14 cellular contexts compared by ENCODE assay signal in the genomic region with DNA sequence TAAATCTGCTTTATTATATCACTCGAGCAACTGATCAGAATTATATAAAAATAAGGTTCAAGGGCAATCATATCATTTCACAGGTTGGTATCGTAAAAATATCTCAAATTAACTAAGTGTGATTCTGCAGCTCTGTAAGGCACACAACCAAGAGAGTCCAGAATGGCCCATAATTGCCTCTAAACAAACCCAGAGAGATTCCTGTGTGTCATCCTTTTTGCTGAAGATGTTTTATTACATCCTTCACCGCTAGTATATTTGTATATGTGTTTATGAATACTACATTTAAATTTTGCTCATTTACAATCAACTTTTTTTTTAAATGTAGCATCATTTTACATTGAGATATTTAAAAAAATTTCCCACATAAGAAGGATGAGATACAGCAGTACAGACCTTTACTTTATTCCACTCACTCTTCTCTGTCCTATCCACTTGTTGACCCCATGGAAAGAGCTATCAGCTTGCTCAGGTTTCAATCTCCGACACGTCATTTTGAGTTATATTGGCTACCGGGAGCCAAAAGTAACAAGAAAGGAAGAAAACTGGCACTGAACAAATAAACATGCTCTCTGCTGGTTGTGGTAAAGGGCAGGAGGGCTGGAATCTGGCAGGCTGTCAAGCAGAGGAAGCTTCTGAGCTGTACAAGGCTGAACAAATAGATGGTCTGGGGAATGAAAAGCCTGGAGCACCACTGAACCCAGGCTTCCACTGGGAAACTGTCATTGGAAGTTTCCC. TPM values are rescaled to one million over a fixed set of nuclear protein-coding genes. Genes with fewer than 3 reads are reported as not detected.
DNase-seq lines count a peak whose midpoint lies in the region; ATAC-seq, FAIRE-seq and TF ChIP-seq lines count a peak whose summit lies in the region.
"Had no signal": no experiment of that assay in that cellular context is flagged by ENCODE, and none has a peak within 500 bp of the region (broad histone marks: within the 10 kb centered on the region; RNA-seq: fewer than 3 reads in every experiment).

No MANE protein-coding gene starts in this region.

- H3K4me3 ChIP-seq in Panc1 (ENCODE audit: low read depth in 2 of 2, low read length in 2 of 2) (no peak overlapping the region), retinal pigment epithelial cell (ENCODE audit: low read length) (no peak overlapping the region)

- H3K36me3 ChIP-seq in Panc1 (ENCODE audit: control insufficient read depth, insufficient read depth, low read length), result no peaks in the 10 kb centered on the region

- TF ChIP-seq CTCF in Panc1 (IDR thresholded peaks at IDR 0.05), result no peak
- TF ChIP-seq CTCF in retinal pigment epithelial cell (conservative IDR thresholded peaks at IDR 0.05; ENCODE audit: low read depth, low read length), result no peak
- TF ChIP-seq CTCF in progenitor cell of endocrine pancreas (IDR thresholded peaks at IDR 0.05; ENCODE audit: unreplicated experiment), result no peak

- CTCF ChIA-PET in Panc1 (lab: Charles Lee), result interaction anchor here (0.7 kb wide), 1 partner anchor 61 kb away, joined by 3 read pairs; no protein-coding TSS in a partner anchor

- H3K9me3 Mint-ChIP-seq in progenitor cell of endocrine pancreas (ENCODE audit: low read depth), result no peaks in the 10 kb centered on the region
- no peaks in the 10 kb centered on the region for H3K9me3 Mint-ChIP-seq in activated T-cell treated with anti-CD3 and anti-CD28 coated beads, Interleukin-2, amount 50 U/mL, for 24 hours
- H3K9me3 Mint-ChIP-seq: activated naive CD8-positive, alpha-beta T cell treated with anti-CD3 and anti-CD28 coated beads for 36 hours; stimulated activated naive B cell treated with anti-CD40 and anti-IgM and Interleukin-4, amounts not matched to agents 10 μg/mL and 1 μg/mL and 100 μg/mL, for 72 hours had no signal

- no peak overlapping the region for H3K27ac ChIP-seq in Panc1 (ENCODE audit: low read length)

- no TSS peak for BruUV-seq in Panc1 (replicated peaks; lab: Mats Ljungman, UMichigan)

- FAIRE-seq in HTR-8/SVneo (lab: Jason Lieb, UNC), result peak; percentile 76
- FAIRE-seq: frontal cortex, H1 had no signal

- no peaks in the 10 kb centered on the region for H3K9me3 ChIP-seq in Panc1 (ENCODE audit: control insufficient read depth, insufficient read depth, low read depth, low read length)

- intact Hi-C loops in Panc1 (cut with micrococcal nuclease; ENCODE audit: unreplicated experiment), result no loop called here

- ATAC-seq in Panc1, result peak; percentile 90
- ATAC-seq: stimulated activated naive B cell treated with anti-CD40 and anti-IgM and Interleukin-4, amounts not matched to agents 10 μg/mL and 1 μg/mL and 100 μg/mL, for 72 hours had no signal

- no peaks in the 10 kb centered on the region for H3K36me3 Mint-ChIP-seq in progenitor cell of endocrine pancreas (ENCODE audit: insufficient read depth)
- H3K36me3 Mint-ChIP-seq in activated T-cell treated with anti-CD3 and anti-CD28 coated beads, Interleukin-2, amount 50 U/mL, for 24 hours (ENCODE audit: low read depth), result no peaks in the 10 kb centered on the region
- H3K36me3 Mint-ChIP-seq: activated naive CD8-positive, alpha-beta T cell treated with anti-CD3 and anti-CD28 coated beads for 36 hours; stimulated activated naive B cell treated with anti-CD40 and anti-IgM and Interleukin-4, amounts not matched to agents 10 μg/mL and 1 μg/mL and 100 μg/mL, for 72 hours had no signal

- H3K27ac Mint-ChIP-seq in progenitor cell of endocrine pancreas, result no peak overlapping the region
- H3K27ac Mint-ChIP-seq in activated T-cell treated with anti-CD3 and anti-CD28 coated beads, Interleukin-2, amount 50 U/mL, for 24 hours, result no peak overlapping the region
- H3K27ac Mint-ChIP-seq: activated naive CD8-positive, alpha-beta T cell treated with anti-CD3 and anti-CD28 coated beads for 36 hours; stimulated activated naive B cell treated with anti-CD40 and anti-IgM and Interleukin-4, amounts not matched to agents 10 μg/mL and 1 μg/mL and 100 μg/mL, for 72 hours had no signal

- peaks cover 13% of the 10 kb centered on the region for H3K4me1 ChIP-seq in Panc1 (ENCODE audit: control insufficient read depth, insufficient read depth, low read length)

- in situ Hi-C loops in Panc1 (cut with HindIII; ENCODE audit: low pct_unique_long_range_greater_than_20kb, low sequenced_read_pairs), result no loop called here

- no peaks in the 10 kb centered on the region for H3K4me1 Mint-ChIP-seq in progenitor cell of endocrine pancreas (ENCODE audit: low read depth)
- peaks cover 13% of the 10 kb centered on the region for H3K4me1 Mint-ChIP-seq in activated T-cell treated with anti-CD3 and anti-CD28 coated beads, Interleukin-2, amount 50 U/mL, for 24 hours (ENCODE audit: low read depth)
- H3K4me1 Mint-ChIP-seq: activated naive CD8-positive, alpha-beta T cell treated with anti-CD3 and anti-CD28 coated beads for 36 hours; stimulated activated naive B cell treated with anti-CD40 and anti-IgM and Interleukin-4, amounts not matched to agents 10 μg/mL and 1 μg/mL and 100 μg/mL, for 72 hours had no signal

- POLR2A ChIA-PET in Panc1 (lab: Charles Lee), result no interaction called here

- DNase-seq in HTR-8/SVneo (ENCODE audit: insufficient read length, low spot score) (peak; percentile 58), Panc1 (ENCODE audit: low read depth, low spot score) (no peak), fibroblast of peridontal ligament (ENCODE audit: extremely low read depth) (peak; percentile 91), retinal pigment epithelial cell (ENCODE audit: low read depth) (peak; percentile 38), progenitor cell of endocrine pancreas (ENCODE audit: low spot score, unreplicated experiment) (no peak)
- no peak for DNase-seq in stimulated activated CD4-positive, alpha-beta T cell treated with anti-CD3 and anti-CD28 coated beads, Interleukin-2, amount 100 ng/mL, for 24 hours
- DNase-seq in activated T-cell treated with anti-CD3 and anti-CD28 coated beads, Interleukin-2, amount 50 U/mL, for 24 hours, result no peak
- DNase-seq in activated CD4-positive, alpha-beta T cell treated with anti-CD3 and anti-CD28 coated beads for 4 hours, result no peak
- DNase-seq: activated CD4-positive, alpha-beta T cell treated with anti-CD3 and anti-CD28 coated beads, Interleukin-2, amount 50 U/mL, for 1 hour; activated naive CD8-positive, alpha-beta T cell treated with anti-CD3 and anti-CD28 coated beads for 36 hours; RPMI8226; stimulated activated naive B cell treated with anti-CD40 and anti-IgM and Interleukin-4, amounts not matched to agents 10 μg/mL and 1 μg/mL and 100 μg/mL, for 72 hours had no signal

- no peak overlapping the region for H3K4me3 Mint-ChIP-seq in progenitor cell of endocrine pancreas (ENCODE audit: low read depth)
- no peak overlapping the region for H3K4me3 Mint-ChIP-seq in activated T-cell treated with anti-CD3 and anti-CD28 coated beads, Interleukin-2, amount 50 U/mL, for 24 hours
- H3K4me3 Mint-ChIP-seq: activated naive CD8-positive, alpha-beta T cell treated with anti-CD3 and anti-CD28 coated beads for 36 hours; stimulated activated naive B cell treated with anti-CD40 and anti-IgM and Interleukin-4, amounts not matched to agents 10 μg/mL and 1 μg/mL and 100 μg/mL, for 72 hours had no signal

- H3K27me3 Mint-ChIP-seq in progenitor cell of endocrine pancreas, result no peaks in the 10 kb centered on the region
- peaks cover 12% of the 10 kb centered on the region for H3K27me3 Mint-ChIP-seq in activated T-cell treated with anti-CD3 and anti-CD28 coated beads, Interleukin-2, amount 50 U/mL, for 24 hours

- H3K27me3 ChIP-seq in Panc1 (ENCODE audit: control insufficient read depth, insufficient read depth, low read length), result no peaks in the 10 kb centered on the region

RNA-seq across cellular contexts. Expression of gene PLA2R1, which starts 23.1 kb away (rescaled TPM):
- 5.7 TPM for total RNA-seq in Panc1 (2021; ENCODE audit: unreplicated experiment)
- polyA plus RNA-seq in Panc1 (2012; ENCODE audit: insufficient read length), result 4.8 TPM
- total RNA-seq in progenitor cell of endocrine pancreas, result 1.3 and 1.7 TPM in 2 replicates
- total RNA-seq: activated naive CD8-positive, alpha-beta T cell treated with anti-CD3 and anti-CD28 coated beads for 36 hours had no signal

Comparison
In these comparisons a context has a peak if more than half of its experiments do, and no peak if none do; other contexts are left out.
1. DNase-seq: peak in HTR-8/SVneo (single experiment), fibroblast of peridontal ligament (single experiment) and retinal pigment epithelial cell (single experiment); none in Panc1 (single experiment), progenitor cell of endocrine pancreas (single experiment), stimulated activated CD4-positive, alpha-beta T cell treated with anti-CD3 and anti-CD28 coated beads, Interleukin-2, amount 100 ng/mL, for 24 hours (0 of 2), activated T-cell treated with anti-CD3 and anti-CD28 coated beads, Interleukin-2, amount 50 U/mL, for 24 hours (single experiment) and activated CD4-positive, alpha-beta T cell treated with anti-CD3 and anti-CD28 coated beads for 4 hours (0 of 2).